10 cellular contexts compared by ENCODE assay signal in genomic region chr4:67762091-67762490, GRCh38. TPM values are rescaled to one million over a fixed set of nuclear protein-coding genes. Genes with fewer than 3 reads are reported as not detected.
DNase-seq lines count a peak whose midpoint lies in the region; ATAC-seq and TF ChIP-seq lines count a peak whose summit lies in the region.
"Had no signal": no experiment of that assay in that cellular context is flagged by ENCODE, and none has a peak within 500 bp of the region (broad histone marks: within the 10 kb centered on the region; RNA-seq: fewer than 3 reads in every experiment).

No MANE protein-coding gene starts in this region.

- no peaks in the 10 kb centered on the region for H3K36me3 Mint-ChIP-seq in WTC11

- H3K27ac ChIP-seq in brain microvascular endothelial cell (no peak overlapping the region), substantia nigra (ENCODE audit: low read depth, low read length, poor library complexity, severe bottlenecking) (no peak overlapping the region)
- H3K27ac ChIP-seq: neutrophil had no signal

- H3K36me3 ChIP-seq in brain microvascular endothelial cell (replicated peaks): no peaks in the 10 kb centered on the region
- H3K36me3 ChIP-seq: neutrophil had no signal

- H3K27me3 Mint-ChIP-seq in WTC11 (ENCODE audit: low read depth): no peaks in the 10 kb centered on the region

- ATAC-seq in GM19351 (IDR thresholded peaks at IDR 0.05; ENCODE audit: unreplicated experiment) (peak; percentile 100), HG03159 (IDR thresholded peaks at IDR 0.05; ENCODE audit: unreplicated experiment) (peak; percentile 99), WTC11 (no peak)

- in situ Hi-C loops in brain microvascular endothelial cell (cut with HindIII; ENCODE audit: low pct_ligation_motif_present, low sequenced_read_pairs): no loop called here

- no peak overlapping the region; the same call in 1 of the 2 replicates for H3K27ac Mint-ChIP-seq in WTC11

- peaks cover 7% of the 10 kb centered on the region for H3K4me1 Mint-ChIP-seq in WTC11

- H3K4me3 Mint-ChIP-seq in WTC11: no peak overlapping the region

- DNase-seq in DMS79 treated with DMSO at 0.1 percent for 48 hours (lab: John Stamatoyannopoulos, UW): peak; percentile 79
- DNase-seq in brain microvascular endothelial cell: peak; percentile 11
- no peak for DNase-seq in NCI-H526 treated with DMSO at 0.1 percent for 48 hours (lab: John Stamatoyannopoulos, UW)
- DNase-seq in NCI-H446 treated with DMSO at 0.1 percent for 48 hours (lab: John Stamatoyannopoulos, UW): no peak
- no peak for DNase-seq in WTC11 (ENCODE audit: low spot score)
- no peak for DNase-seq in substantia nigra (lab: John Stamatoyannopoulos, UW)
- DNase-seq: activated CD8-positive, alpha-beta memory T cell treated with anti-CD3 and anti-CD28 coated beads, Interleukin-2, amount 50 U/mL, for 48 hours had no signal

- TF ChIP-seq CTCF in brain microvascular endothelial cell (IDR thresholded peaks at IDR 0.05; ENCODE audit: low read depth, low read length, missing control alignments) (no peak), WTC11 (IDR thresholded peaks at IDR 0.05) (no peak)

- no peak overlapping the region for H3K4me3 ChIP-seq in brain microvascular endothelial cell (ENCODE audit: low read depth, low read length)

- H3K27me3 ChIP-seq in brain microvascular endothelial cell (replicated peaks): no peaks in the 10 kb centered on the region
- H3K27me3 ChIP-seq: neutrophil had no signal

- CTCF ChIA-PET in WTC11 (lab: Charles Lee): interaction anchor here (2.4 kb wide), 1 partner anchor 15 kb away, joined by 13 read pairs; no protein-coding TSS in a partner anchor

- no peaks in the 10 kb centered on the region for H3K9me3 Mint-ChIP-seq in WTC11

- POLR2A ChIA-PET in WTC11 (lab: Charles Lee): no interaction called here

TF ChIP-seq in WTC11, 78 proteins besides CTCF, POLR2A, EP300 and RAD21:
- TF ChIP-seq JAZF1 (CRISPR knock-in tag; IDR thresholded peaks at IDR 0.05) (no peak), FOXJ3 (CRISPR knock-in tag; IDR thresholded peaks at IDR 0.05; ENCODE audit: borderline replicate concordance) (no peak), ZNF671 (CRISPR knock-in tag; IDR thresholded peaks at IDR 0.05) (no peak), TP53 (CRISPR knock-in tag; IDR thresholded peaks at IDR 0.05) (no peak), ZNF425 (CRISPR knock-in tag; conservative IDR thresholded peaks at IDR 0.05) (no peak), ZNF138 (CRISPR knock-in tag; conservative IDR thresholded peaks at IDR 0.05) (no peak), NFATC4 (CRISPR knock-in tag; IDR thresholded peaks at IDR 0.05) (no peak), ZNF317 (CRISPR knock-in tag; IDR thresholded peaks at IDR 0.05; ENCODE audit: borderline replicate concordance, low read depth) (no peak)

RNA-seq across cellular contexts. Expression of gene GNRHR, which starts 7.9 kb away (rescaled TPM):
- total RNA-seq in WTC11 (2021): not detected in 3 replicates

Comparison
In these comparisons a context has a peak if more than half of its experiments do, and no peak if none do; other contexts are left out.
1. DNase-seq: peak in DMS79 treated with DMSO at 0.1 percent for 48 hours (single experiment) and brain microvascular endothelial cell (single experiment); none in NCI-H526 treated with DMSO at 0.1 percent for 48 hours (single experiment), NCI-H446 treated with DMSO at 0.1 percent for 48 hours (single experiment), WTC11 (single experiment) and substantia nigra (0 of 49).